Comparison of ENCODE assay signal across 1 cellular context in the genomic region with DNA sequence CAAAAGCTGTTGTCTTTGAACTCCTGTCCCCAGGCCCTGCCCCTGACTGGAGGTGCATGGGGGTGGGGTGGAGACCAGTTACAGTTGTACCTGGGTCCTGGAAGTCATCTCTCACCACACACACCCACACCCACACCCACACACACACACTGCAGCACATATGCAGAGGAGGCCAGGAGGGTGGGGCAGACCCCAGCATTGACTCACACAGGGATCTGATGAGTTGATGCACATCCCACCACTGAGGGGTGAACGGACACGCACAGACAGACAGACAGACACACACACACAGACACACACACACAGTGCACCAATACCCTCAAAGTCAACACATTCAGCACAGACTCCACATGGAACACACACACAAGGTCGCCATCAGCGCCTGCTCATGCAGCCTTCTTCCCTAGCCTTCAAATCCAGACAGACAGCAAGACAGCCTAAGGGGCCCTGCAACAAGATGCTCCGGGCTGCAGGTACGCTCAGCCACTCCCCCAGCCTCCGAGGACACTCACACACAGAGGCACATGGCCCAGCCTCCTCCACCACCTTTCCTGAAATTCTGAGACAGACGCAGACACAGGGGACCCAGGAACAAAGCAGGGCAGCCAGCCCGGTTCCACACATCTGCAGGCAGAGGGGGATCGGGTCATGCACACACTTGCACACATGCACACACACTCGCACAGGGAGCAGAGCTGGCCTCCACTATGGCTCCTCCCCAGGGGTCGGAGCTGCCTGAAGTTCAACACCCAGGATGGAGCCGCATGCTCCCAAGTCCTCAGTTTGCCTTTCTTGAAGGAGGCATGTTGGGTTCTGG.
TF ChIP-seq lines count a peak whose summit lies in the region.

No MANE protein-coding gene starts in this region.

TF ChIP-seq in HEK293, 187 proteins besides CTCF, POLR2A, EP300 and RAD21 (continued from another document):
- TF ChIP-seq, protein P1, sequence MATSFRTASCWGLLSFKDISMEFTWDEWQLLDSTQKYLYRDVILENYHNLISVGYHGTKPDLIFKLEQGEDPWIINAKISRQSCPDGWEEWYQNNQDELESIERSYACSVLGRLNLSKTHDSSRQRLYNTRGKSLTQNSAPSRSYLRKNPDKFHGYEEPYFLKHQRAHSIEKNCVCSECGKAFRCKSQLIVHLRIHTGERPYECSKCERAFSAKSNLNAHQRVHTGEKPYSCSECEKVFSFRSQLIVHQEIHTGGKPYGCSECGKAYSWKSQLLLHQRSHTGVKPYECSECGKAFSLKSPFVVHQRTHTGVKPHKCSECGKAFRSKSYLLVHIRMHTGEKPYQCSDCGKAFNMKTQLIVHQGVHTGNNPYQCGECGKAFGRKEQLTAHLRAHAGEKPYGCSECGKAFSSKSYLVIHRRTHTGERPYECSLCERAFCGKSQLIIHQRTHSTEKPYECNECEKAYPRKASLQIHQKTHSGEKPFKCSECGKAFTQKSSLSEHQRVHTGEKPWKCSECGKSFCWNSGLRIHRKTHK (tag by site-specific recombination; IDR thresholded peaks at IDR 0.05): no peak
TF ChIP-seq in HEK293: peak in this region for 7.
